Comparison of ENCODE assay signal across 9 cellular contexts in the genomic region with DNA sequence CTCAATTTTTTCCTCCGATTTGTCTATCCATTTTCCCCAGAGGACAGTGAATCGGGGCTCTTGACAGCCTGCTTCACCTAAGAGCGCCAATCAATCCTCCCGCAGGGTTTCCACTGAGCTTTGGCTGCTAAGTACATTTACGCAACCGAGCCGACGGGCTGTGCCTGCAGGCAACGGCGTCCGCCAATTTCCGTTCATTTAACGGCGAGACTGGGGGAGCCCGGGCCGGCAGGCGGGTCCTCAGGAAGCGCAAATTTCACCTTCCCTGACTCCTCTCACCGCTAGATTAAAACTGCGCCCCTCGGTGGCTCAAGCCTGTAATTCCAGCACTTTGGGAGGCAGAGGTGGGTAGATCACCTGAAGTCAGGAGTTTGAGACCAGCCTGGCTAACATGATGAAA. TPM values are rescaled to one million over a fixed set of nuclear protein-coding genes. Genes with fewer than 3 reads are reported as not detected.
A peak's percentile ranks its signal among the peaks of the same experiment; 100 is the strongest.
DNase-seq lines count a peak whose midpoint lies in the region; TF ChIP-seq lines count a peak whose summit lies in the region.
"Had no signal": no experiment of that assay in that cellular context is flagged by ENCODE, and none has a peak within 500 bp of the region (broad histone marks: within the 10 kb centered on the region; RNA-seq: fewer than 3 reads in every experiment).

No MANE protein-coding gene starts in this region.

- no peak overlapping the region for H3K4me3 Mint-ChIP-seq in activated CD4-positive, alpha-beta T cell treated with anti-CD3 and anti-CD28 coated beads, Interleukin-2, amount 10 ng/mL, durations not matched to agents 7 days and 5 days

- H3K4me1 Mint-ChIP-seq in activated CD4-positive, alpha-beta T cell treated with anti-CD3 and anti-CD28 coated beads, Interleukin-2, amount 10 ng/mL, durations not matched to agents 7 days and 5 days = peaks cover 14% of the 10 kb centered on the region

- no peak for TF ChIP-seq POLR2A in spleen (IDR thresholded peaks at IDR 0.05)
- no peak for TF ChIP-seq POLR2A in Peyer's patch (IDR thresholded peaks at IDR 0.05)

- H3K4me1 ChIP-seq in spleen (peaks cover 0 to 64% (median 23%) of the 10 kb centered on the region in 6 donors), Peyer's patch (peaks cover 0 to 24% (median 0%) of the 10 kb centered on the region in 4 donors)

- H3K27ac Mint-ChIP-seq in activated CD4-positive, alpha-beta T cell treated with anti-CD3 and anti-CD28 coated beads, Interleukin-2, amount 10 ng/mL, durations not matched to agents 7 days and 5 days = no peak overlapping the region

- H3K4me3 ChIP-seq in iPS-11a (ENCODE audit: low read depth, low read length) = peak overlapping the region; percentile 4
- H3K4me3 ChIP-seq in spleen = peak overlapping the region in 1 of 8 donors; percentile 6
- H3K4me3 ChIP-seq in Peyer's patch = no peak overlapping the region

- peak; percentile 27 for DNase-seq in activated CD4-positive, alpha-beta T cell treated with anti-CD3 and anti-CD28 coated beads for 48 hours
- DNase-seq in activated CD4-positive, alpha-beta T cell treated with anti-CD3 and anti-CD28 coated beads, Interleukin-2, amount 10 ng/mL, durations not matched to agents 7 days and 5 days = no peak
- peak; percentile 3 for DNase-seq in SIG-M5 (lab: John Stamatoyannopoulos, UW)
- peak; percentile 74 for DNase-seq in spleen
- DNase-seq in Peyer's patch = no peak
- no peak for DNase-seq in T-helper 9 cell
- DNase-seq in NCI-H526 treated with DMSO at 0.1 percent for 48 hours (lab: John Stamatoyannopoulos, UW) = no peak

- WGBS in spleen, 5 donors = 14 to 25% (median 18%) methylated on average over 21 of the region's 21 CpGs

- POLR2A ChIA-PET in activated CD4-positive, alpha-beta T cell treated with anti-CD3 and anti-CD28 coated beads, Interleukin-2, amount 10 ng/mL, durations not matched to agents 7 days and 5 days (lab: Charles Lee) = no interaction called here

- intact Hi-C loops in spleen (cut with DNase I; ENCODE audit: low total_unique reads) = no loop called here

- H3K27ac ChIP-seq in spleen (no peak overlapping the region), Peyer's patch (no peak overlapping the region)

- CTCF ChIA-PET in activated CD4-positive, alpha-beta T cell treated with anti-CD3 and anti-CD28 coated beads, Interleukin-2, amount 10 ng/mL, durations not matched to agents 7 days and 5 days (lab: Charles Lee) = no interaction called here

- peaks cover 54% of the 10 kb centered on the region for H3K27me3 Mint-ChIP-seq in activated CD4-positive, alpha-beta T cell treated with anti-CD3 and anti-CD28 coated beads, Interleukin-2, amount 10 ng/mL, durations not matched to agents 7 days and 5 days

- no peaks in the 10 kb centered on the region for H3K9me3 ChIP-seq in spleen
- H3K9me3 ChIP-seq in Peyer's patch = no peaks in the 10 kb centered on the region

- no peaks in the 10 kb centered on the region for H3K36me3 Mint-ChIP-seq in activated CD4-positive, alpha-beta T cell treated with anti-CD3 and anti-CD28 coated beads, Interleukin-2, amount 10 ng/mL, durations not matched to agents 7 days and 5 days (ENCODE audit: low read depth)
- H3K36me3 Mint-ChIP-seq: CD4-positive, CD25-positive, alpha-beta regulatory T cell had no signal

- TF ChIP-seq CTCF in spleen (IDR thresholded peaks at IDR 0.05 in 8 of 11, conservative IDR thresholded peaks at IDR 0.05 in 3 of 11) (no peak), Peyer's patch (IDR thresholded peaks at IDR 0.05) (no peak)

- no peaks in the 10 kb centered on the region for H3K36me3 ChIP-seq in spleen
- no peaks in the 10 kb centered on the region for H3K36me3 ChIP-seq in Peyer's patch

- peaks cover 0 to 69% (median 32%) of the 10 kb centered on the region in 7 donors for H3K27me3 ChIP-seq in spleen (replicated peaks in 1 of 7)
- H3K27me3 ChIP-seq in Peyer's patch = peaks cover 0 to 6% of the 10 kb centered on the region in 2 donors

- no peaks in the 10 kb centered on the region for H3K9me3 Mint-ChIP-seq in activated CD4-positive, alpha-beta T cell treated with anti-CD3 and anti-CD28 coated beads, Interleukin-2, amount 10 ng/mL, durations not matched to agents 7 days and 5 days

RNA-seq across cellular contexts. Expression of gene NXNL2, which starts 2.7 kb away (rescaled TPM):
- total RNA-seq in activated CD4-positive, alpha-beta T cell treated with anti-CD3 and anti-CD28 coated beads, Interleukin-2, amount 10 ng/mL, durations not matched to agents 7 days and 5 days = not detected
- under 1 TPM in 2 of 7 donors, not detected in 5; 0.51 to 0.94 TPM for total RNA-seq in spleen
- polyA plus RNA-seq in spleen = under 1 TPM; 0.22 to 0.29 (median 0.23) TPM
- total RNA-seq in Peyer's patch = not detected
- total RNA-seq: CD4-positive, CD25-positive, alpha-beta regulatory T cell had no signal
- polyA plus RNA-seq: CD4-positive, CD25-positive, alpha-beta regulatory T cell had no signal

Comparison
In these comparisons a context has a peak if more than half of its experiments do, and no peak if none do; other contexts are left out.
1. DNase-seq: peak in activated CD4-positive, alpha-beta T cell treated with anti-CD3 and anti-CD28 coated beads for 48 hours (single experiment), SIG-M5 (single experiment) and spleen (single experiment); none in activated CD4-positive, alpha-beta T cell treated with anti-CD3 and anti-CD28 coated beads, Interleukin-2, amount 10 ng/mL, durations not matched to agents 7 days and 5 days (single experiment), Peyer's patch (0 of 3), T-helper 9 cell (single experiment) and NCI-H526 treated with DMSO at 0.1 percent for 48 hours (single experiment).